10 cellular contexts compared by ENCODE assay signal in the genomic region with DNA sequence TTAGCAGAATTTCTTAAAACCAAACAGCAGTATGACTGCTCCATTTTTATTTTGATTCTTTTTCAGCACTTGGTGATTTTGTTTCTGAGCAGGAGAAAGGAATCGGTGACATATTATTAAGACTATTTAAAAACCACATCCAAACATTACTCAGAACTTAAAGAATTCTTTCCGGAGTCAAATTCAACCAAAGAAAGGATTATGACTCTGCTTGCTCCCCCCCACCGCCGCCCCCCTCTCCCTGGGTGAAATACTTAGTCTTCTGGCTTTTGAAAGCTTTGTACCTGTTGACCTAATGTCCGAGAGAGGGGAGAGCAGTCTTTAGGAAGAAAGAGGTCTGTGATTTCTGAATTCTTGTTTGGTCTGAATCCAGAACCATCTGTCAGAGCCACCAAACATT. TPM values are rescaled to one million over a fixed set of nuclear protein-coding genes. Genes with fewer than 3 reads are reported as not detected.
A peak's percentile ranks its signal among the peaks of the same experiment; 100 is the strongest.
DNase-seq lines count a peak whose midpoint lies in the region; ATAC-seq, FAIRE-seq and TF ChIP-seq lines count a peak whose summit lies in the region.
"Had no signal": no experiment of that assay in that cellular context is flagged by ENCODE, and none has a peak within 500 bp of the region (broad histone marks: within the 10 kb centered on the region; RNA-seq: fewer than 3 reads in every experiment).

No MANE protein-coding gene starts in this region.

- FAIRE-seq in urothelium cell line (lab: Jason Lieb, UNC), result no peak

- peaks cover 2% of the 10 kb centered on the region for H3K79me1 ChIP-seq in mesenchymal stem cell (replicated peaks; ENCODE audit: low read length, poor library complexity, severe bottlenecking)

- ATAC-seq in activated CD8-positive, alpha-beta T cell treated with anti-CD3 and anti-CD28 coated beads, Interleukin-2, amount 10 ng/mL, durations not matched to agents 7 days and 5 days, result no peak
- ATAC-seq in GM21390 (IDR thresholded peaks at IDR 0.05; ENCODE audit: unreplicated experiment), result no peak

- H3K4me2 ChIP-seq in mesenchymal stem cell (ENCODE audit: low read length, poor library complexity, severe bottlenecking), result peak overlapping the region; percentile 44

- no peaks in the 10 kb centered on the region for H3K9me3 Mint-ChIP-seq in MCF 10A (ENCODE audit: unreplicated experiment)
- H3K9me3 Mint-ChIP-seq in activated CD8-positive, alpha-beta T cell treated with anti-CD3 and anti-CD28 coated beads, Interleukin-2, amount 10 ng/mL, durations not matched to agents 7 days and 5 days (ENCODE audit: insufficient read depth), result no peaks in the 10 kb centered on the region

- DNase-seq in MCF 10A (ENCODE audit: unreplicated experiment) (peak; percentile 68), mesenchymal stem cell (peak; percentile 93), urothelium cell line (ENCODE audit: low spot score) (peak; percentile 81), KBM-7 (no peak)
- DNase-seq in activated CD8-positive, alpha-beta T cell treated with anti-CD3 and anti-CD28 coated beads, Interleukin-2, amount 10 ng/mL, durations not matched to agents 7 days and 5 days, result no peak
- DNase-seq: activated naive CD4-positive, alpha-beta T cell treated with anti-CD3 and anti-CD28 coated beads for 36 hours; stimulated activated CD4-positive, alpha-beta T cell treated with anti-CD3 and anti-CD28 coated beads, Interleukin-12 subunit alpha, Interleukin-12 subunit beta, amount 100 ng/mL, for 4 hours had no signal

- H3K4ac ChIP-seq in mesenchymal stem cell (ENCODE audit: low read depth in 1 of 2, low read length in 2 of 2), result peak overlapping the region; percentile 24 to 53

- H2AK5ac ChIP-seq in mesenchymal stem cell (ENCODE audit: low read length, severe bottlenecking), result no peak overlapping the region

- H3K23ac ChIP-seq in mesenchymal stem cell (ENCODE audit: low read length in 2 of 2), result no peak overlapping the region

- H3K27me3 ChIP-seq in HUES48 (ENCODE audit: control insufficient read depth, insufficient read depth, low read length), result no peaks in the 10 kb centered on the region
- no peaks in the 10 kb centered on the region for H3K27me3 ChIP-seq in mesenchymal stem cell (ENCODE audit: control insufficient read depth in 1 of 2, insufficient read depth in 1 of 2, low read length in 2 of 2)

- no peak overlapping the region for H2BK15ac ChIP-seq in mesenchymal stem cell (ENCODE audit: low read depth, poor library complexity, severe bottlenecking)

- H3K4me1 ChIP-seq in HUES48 (ENCODE audit: control insufficient read depth, insufficient read depth, low read length) (peaks cover 8% of the 10 kb centered on the region; the same call in 1 of the 2 replicates), mesenchymal stem cell (ENCODE audit: control insufficient read depth, insufficient read depth, low read depth, low read length) (peaks cover 24% of the 10 kb centered on the region)

- no peak for TF ChIP-seq CTCF in MCF 10A (IDR thresholded peaks at IDR 0.05; ENCODE audit: unreplicated experiment)

- H3K9ac ChIP-seq in HUES48 (ENCODE audit: low read depth, low read length) (no peak overlapping the region), mesenchymal stem cell (ENCODE audit: low read length) (peak overlapping the region; percentile 87)

- 0 out of 2 replicates have a peak, but pooled peaks cover 3% of the 10 kb centered on the region for H3K9me3 ChIP-seq in HUES48 (ENCODE audit: control insufficient read depth, insufficient read depth, low read length)
- no peaks in the 10 kb centered on the region for H3K9me3 ChIP-seq in mesenchymal stem cell (ENCODE audit: control insufficient read depth, low read length)

- H2BK5ac ChIP-seq in mesenchymal stem cell (ENCODE audit: low read depth, low read length, poor library complexity, severe bottlenecking), result peak overlapping the region; percentile 98

- H4K8ac ChIP-seq in mesenchymal stem cell (ENCODE audit: low read length), result no peak overlapping the region

- peak overlapping the region in 1 of 2 experiments; percentile 83 for H3K18ac ChIP-seq in mesenchymal stem cell (ENCODE audit: low read depth in 1 of 2, low read length in 2 of 2)

- H3K27ac Mint-ChIP-seq in MCF 10A (ENCODE audit: low read depth, unreplicated experiment), result no peak overlapping the region
- no peak overlapping the region for H3K27ac Mint-ChIP-seq in activated CD8-positive, alpha-beta T cell treated with anti-CD3 and anti-CD28 coated beads, Interleukin-2, amount 10 ng/mL, durations not matched to agents 7 days and 5 days
- H3K27ac Mint-ChIP-seq: activated naive CD4-positive, alpha-beta T cell treated with anti-CD3 and anti-CD28 coated beads for 36 hours had no signal

- POLR2A ChIA-PET in MCF 10A (lab: Yijun Ruan, JAX), result interaction anchor here (0.7 to 1.9 kb wide), 4 partner anchors 17 to 47 kb away, joined by 3 to 4 read pairs (median 4); no protein-coding TSS in a partner anchor
- POLR2A ChIA-PET in activated CD8-positive, alpha-beta T cell treated with anti-CD3 and anti-CD28 coated beads, Interleukin-2, amount 10 ng/mL, durations not matched to agents 7 days and 5 days (lab: Charles Lee), result no interaction called here

- H3K4me3 Mint-ChIP-seq in MCF 10A (ENCODE audit: unreplicated experiment), result no peak overlapping the region
- H3K4me3 Mint-ChIP-seq in activated CD8-positive, alpha-beta T cell treated with anti-CD3 and anti-CD28 coated beads, Interleukin-2, amount 10 ng/mL, durations not matched to agents 7 days and 5 days, result no peak overlapping the region
- H3K4me3 Mint-ChIP-seq: activated naive CD4-positive, alpha-beta T cell treated with anti-CD3 and anti-CD28 coated beads for 36 hours had no signal

- intact Hi-C loops in MCF 10A (cut with micrococcal nuclease), result no loop called here

- no peak overlapping the region for H4K91ac ChIP-seq in mesenchymal stem cell (ENCODE audit: low read length)

- H3K27ac ChIP-seq in HUES48 (ENCODE audit: low read depth, low read length), result peak overlapping the region; percentile 76
- H3K27ac ChIP-seq in mesenchymal stem cell (ENCODE audit: low read length, poor library complexity, severe bottlenecking), result peak overlapping the region; percentile 99
- H3K27ac ChIP-seq: HL-60 had no signal

- no peaks in the 10 kb centered on the region for H3K36me3 Mint-ChIP-seq in MCF 10A (ENCODE audit: insufficient read depth, unreplicated experiment)
- H3K36me3 Mint-ChIP-seq in activated CD8-positive, alpha-beta T cell treated with anti-CD3 and anti-CD28 coated beads, Interleukin-2, amount 10 ng/mL, durations not matched to agents 7 days and 5 days (ENCODE audit: low read depth), result no peaks in the 10 kb centered on the region

- in situ Hi-C loops in KBM-7 (cut with MboI; ENCODE audit: low pct_unique_long_range_greater_than_20kb, low sequenced_read_pairs), result loop anchor here (10.0 kb wide), 1 partner anchor 55 kb away; a partner anchor contains a TSS

- H2AFZ ChIP-seq in mesenchymal stem cell (ENCODE audit: low read depth, low read length), result no peak overlapping the region

- H3K4me3 ChIP-seq in HUES48 (ENCODE audit: low read depth, low read length), result no peak overlapping the region
- peak overlapping the region in 1 of 2 experiments; percentile 54 for H3K4me3 ChIP-seq in mesenchymal stem cell (ENCODE audit: insufficient read depth in 1 of 2, low read depth in 1 of 2, low read length in 2 of 2)

- H2BK120ac ChIP-seq in mesenchymal stem cell (ENCODE audit: low read depth, low read length), result peak overlapping the region; percentile 15

- H3K27me3 Mint-ChIP-seq in MCF 10A (ENCODE audit: insufficient read depth, unreplicated experiment), result no peaks in the 10 kb centered on the region
- peaks cover 32% of the 10 kb centered on the region for H3K27me3 Mint-ChIP-seq in activated CD8-positive, alpha-beta T cell treated with anti-CD3 and anti-CD28 coated beads, Interleukin-2, amount 10 ng/mL, durations not matched to agents 7 days and 5 days (ENCODE audit: low read depth)

- H2BK12ac ChIP-seq in mesenchymal stem cell (ENCODE audit: low read length in 2 of 2), result no peak overlapping the region

- no TSS peak for BruUV-seq in MCF 10A (replicated peaks; lab: Mats Ljungman, UMichigan)

- H3K14ac ChIP-seq in mesenchymal stem cell (ENCODE audit: low read length in 2 of 2), result no peak overlapping the region

- CTCF ChIA-PET in MCF 10A (lab: Yijun Ruan, JAX), result interaction anchor here (1.1 to 1.6 kb wide), 3 partner anchors 19 to 50 kb away, joined by 3 to 6 read pairs (median 6); no protein-coding TSS in a partner anchor
- CTCF ChIA-PET in activated CD8-positive, alpha-beta T cell treated with anti-CD3 and anti-CD28 coated beads, Interleukin-2, amount 10 ng/mL, durations not matched to agents 7 days and 5 days (lab: Charles Lee), result interaction anchor here (0.7 to 10.5 kb wide), 5 partner anchors 12 to 70 kb away, joined by 3 to 100 read pairs (median 4); a partner anchor contains a TSS

- 0% methylated on average over 1 of the region's 5 CpGs for WGBS in mesenchymal stem cell

- H3K4me1 Mint-ChIP-seq in MCF 10A (ENCODE audit: insufficient read depth, unreplicated experiment), result peaks cover 44% of the 10 kb centered on the region
- H3K4me1 Mint-ChIP-seq in activated CD8-positive, alpha-beta T cell treated with anti-CD3 and anti-CD28 coated beads, Interleukin-2, amount 10 ng/mL, durations not matched to agents 7 days and 5 days (ENCODE audit: low read depth), result peaks cover 22% of the 10 kb centered on the region

- H3K36me3 ChIP-seq in HUES48 (ENCODE audit: control insufficient read depth, insufficient read depth, low read length), result no peaks in the 10 kb centered on the region
- peaks cover 0 to 2% of the 10 kb centered on the region in 2 experiments for H3K36me3 ChIP-seq in mesenchymal stem cell (ENCODE audit: control insufficient read depth in 1 of 2, insufficient read depth in 2 of 2, low read depth in 1 of 2, low read length in 2 of 2)

RNA-seq across cellular contexts. Expression of a gene that starts 17.9 kb away (rescaled TPM):
- total RNA-seq in MCF 10A (2022), result 3.4 and 4.5 TPM in 2 replicates
- 4,381 TPM for polyA plus RNA-seq in mesenchymal stem cell (2013, experiment 1 of 2)
- polyA plus RNA-seq in mesenchymal stem cell (2013, experiment 2 of 2), result 4,150 TPM
- total RNA-seq in activated CD8-positive, alpha-beta T cell treated with anti-CD3 and anti-CD28 coated beads, Interleukin-2, amount 10 ng/mL, durations not matched to agents 7 days and 5 days, result under 1 TPM; 0.18 to 0.26 TPM

RNA-seq across cellular contexts. Expression of a gene that starts 53.5 kb away (rescaled TPM):
- total RNA-seq in MCF 10A (2022), result not detected in 2 replicates
- polyA plus RNA-seq in mesenchymal stem cell (2013, experiment 1 of 2), result 0.14 TPM
- polyA plus RNA-seq in mesenchymal stem cell (2013, experiment 2 of 2), result 0.08 TPM
- total RNA-seq in activated CD8-positive, alpha-beta T cell treated with anti-CD3 and anti-CD28 coated beads, Interleukin-2, amount 10 ng/mL, durations not matched to agents 7 days and 5 days, result not detected

RNA-seq across cellular contexts. Expression of a gene that starts 54.9 kb away (rescaled TPM):
- 1.1 and 1.5 TPM in 2 replicates for total RNA-seq in MCF 10A (2022)
- polyA plus RNA-seq in mesenchymal stem cell (2013, experiment 1 of 2), result 0.86 TPM
- 0.62 TPM for polyA plus RNA-seq in mesenchymal stem cell (2013, experiment 2 of 2)
- total RNA-seq in activated CD8-positive, alpha-beta T cell treated with anti-CD3 and anti-CD28 coated beads, Interleukin-2, amount 10 ng/mL, durations not matched to agents 7 days and 5 days, result not detected
- total RNA-seq: activated naive CD4-positive, alpha-beta T cell treated with anti-CD3 and anti-CD28 coated beads for 36 hours had no signal

Comparison
In these comparisons a context has a peak if more than half of its experiments do, and no peak if none do; other contexts are left out.
1. DNase-seq: peak in MCF 10A (single experiment), mesenchymal stem cell (single experiment) and urothelium cell line (single experiment); none in activated CD8-positive, alpha-beta T cell treated with anti-CD3 and anti-CD28 coated beads, Interleukin-2, amount 10 ng/mL, durations not matched to agents 7 days and 5 days (single experiment) and KBM-7 (single experiment).